Comparison of ENCODE assay signal across 8 cellular contexts in the genomic region with DNA sequence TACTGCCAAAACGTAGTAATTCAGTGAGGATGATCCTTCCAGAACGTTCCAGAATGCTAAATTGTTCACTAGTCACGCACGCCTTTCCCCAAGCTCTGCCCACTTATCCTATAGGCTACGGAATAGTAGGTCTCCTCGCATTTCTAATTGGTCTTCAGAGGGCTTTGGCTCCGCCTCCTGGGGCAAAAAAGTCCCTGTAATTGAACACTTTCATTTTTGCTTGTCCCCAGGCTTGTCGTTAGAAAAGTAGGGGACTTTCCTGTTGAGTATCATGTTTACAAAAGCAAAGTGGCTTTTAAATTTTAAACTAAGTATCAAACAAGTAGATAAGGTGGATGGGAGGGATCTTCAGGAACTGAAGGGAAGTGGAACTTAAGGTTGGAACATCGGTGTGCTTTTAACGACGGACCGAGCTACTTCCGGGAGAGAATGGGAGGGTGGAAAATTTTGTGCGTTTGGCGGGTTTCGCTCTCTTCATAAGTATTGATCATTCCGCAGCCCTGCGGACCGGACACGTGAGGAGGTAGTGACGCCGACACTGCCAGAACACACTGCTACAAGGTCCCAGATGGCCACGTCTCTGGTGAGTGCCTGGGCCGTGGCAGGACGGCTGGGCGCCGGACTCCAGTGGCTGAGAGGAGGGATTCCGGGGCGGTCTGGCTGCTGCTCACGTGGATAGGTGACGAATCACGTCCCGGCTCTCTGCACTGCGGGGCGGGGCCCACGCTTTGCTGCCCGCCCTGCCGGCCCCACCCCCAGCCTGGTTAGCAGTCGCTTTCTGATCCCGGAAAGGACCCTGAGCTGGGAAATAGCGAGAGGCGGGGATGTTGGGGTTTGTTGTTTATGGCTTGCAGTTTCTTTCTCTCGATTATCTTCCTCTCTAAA. TPM values are rescaled to one million over a fixed set of nuclear protein-coding genes. Genes with fewer than 3 reads are reported as not detected.
A peak's percentile ranks its signal among the peaks of the same experiment; 100 is the strongest.
DNase-seq lines count a peak whose midpoint lies in the region; ATAC-seq, FAIRE-seq and TF ChIP-seq lines count a peak whose summit lies in the region.

NXT2 (plus strand) TSS at position 406 of the 885 bp plus-strand sequence; CDS start at position 569, 163 bp downstream.

- no peak for TF ChIP-seq CTCF in ovary (IDR thresholded peaks at IDR 0.05)

- TF ChIP-seq EP300 in ovary (IDR thresholded peaks at IDR 0.05), result no peak

- H3K27me3 ChIP-seq in ovary (no peaks in the 10 kb centered on the region), thymus (ENCODE audit: control insufficient read depth, insufficient read depth) (no peaks in the 10 kb centered on the region)

- H3K27ac ChIP-seq in ovary, result peak within 1 kb of the TSS; percentile 73 to 87
- peak within 1 kb of the TSS; percentile 88 for H3K27ac ChIP-seq in thymus (ENCODE audit: low read depth)

- intact Hi-C loops in Right ventricle myocardium inferior (cut with DNase I) (loop anchor here (5.0 kb wide), 1 partner anchor 86 kb away; no protein-coding TSS in a partner anchor), ovary (cut with DNase I) (no loop called here)

- TF ChIP-seq POLR2A in GM12891 (IDR thresholded peaks at IDR 0.05; ENCODE audit: low read depth, low read length), result peak; percentile 82
- peak; percentile 82 for TF ChIP-seq POLR2A in ovary (IDR thresholded peaks at IDR 0.05)

- 29 to 36% (median 32%) methylated on average over 43 of the region's 43 CpGs for WGBS in ovary, 3 donors
- WGBS in thymus, result 3% methylated on average over 43 of the region's 43 CpGs

- H3K4me3 ChIP-seq in ovary (peak within 1 kb of the TSS; percentile 45), thymus (ENCODE audit: low read length) (peak within 1 kb of the TSS; percentile 66)

- H3K36me3 ChIP-seq in ovary (no peaks in the 10 kb centered on the region), thymus (ENCODE audit: control insufficient read depth, insufficient read depth) (no peaks in the 10 kb centered on the region)

- no peaks in the 10 kb centered on the region for H3K4me1 ChIP-seq in ovary (ENCODE audit: insufficient read depth)
- no peaks in the 10 kb centered on the region for H3K4me1 ChIP-seq in thymus (ENCODE audit: control insufficient read depth, insufficient read depth, low read length)

- H3K9me3 ChIP-seq in ovary (peaks cover 0 to 4% of the 10 kb centered on the region in 2 donors), thymus (ENCODE audit: control insufficient read depth) (no peaks in the 10 kb centered on the region)

- ATAC-seq in HG02798 (IDR thresholded peaks at IDR 0.05; ENCODE audit: poor library complexity, unreplicated experiment), result peak; percentile 99
- peak; percentile 100 for ATAC-seq in Right ventricle myocardium inferior

- DNase-seq in GM12891 (ENCODE audit: insufficient read length, low spot score) (peak; percentile 45), NCI-H1417 treated with DMSO at 0.1 percent for 48 hours (lab: John Stamatoyannopoulos, UW) (peak; percentile 45), SW 1271 (lab: John Stamatoyannopoulos, UW) (peak; percentile 32 to 70), Right ventricle myocardium inferior (ENCODE audit: missing footprints) (peak; percentile 95), ovary (peak; percentile 85 to 91 (median 87))
- DNase-seq in activated naive CD8-positive, alpha-beta T cell treated with anti-CD3 and anti-CD28 coated beads, Interleukin-2, amount 50 U/mL, for 16 hours (ENCODE audit: low read depth, low spot score), result peak; percentile 63

- peak; percentile 99 for FAIRE-seq in GM12891 (lab: Jason Lieb, UNC)

TF ChIP-seq in GM12891, 5 proteins besides CTCF, POLR2A, EP300 and RAD21:
- TF ChIP-seq POLR2AphosphoS5 (IDR thresholded peaks at IDR 0.05; ENCODE audit: low read depth, low read length), result peak; percentile 82
- no peak for TF ChIP-seq SPI1 (IDR thresholded peaks at IDR 0.05; ENCODE audit: low read depth, low read length)
- peak; percentile 64; the same call in 1 of the 2 replicates for TF ChIP-seq TAF1 (IDR thresholded peaks at IDR 0.05; ENCODE audit: low read depth, low read length)

RNA-seq across cellular contexts. Expression of gene NXT2, which starts in this region (rescaled TPM):
- polyA plus RNA-seq in GM12891 (2012; ENCODE audit: low read depth, missing spikeins), result 11.1 TPM
- 2.2 TPM for total RNA-seq in Right ventricle myocardium inferior
- 1 to 10 TPM; 4.1 to 8.0 (median 5.7) TPM for total RNA-seq in ovary
- 1 to 10 TPM; 5.1 to 6.2 TPM for polyA plus RNA-seq in ovary
- 12.9 TPM for polyA plus RNA-seq in thymus

Comparison
In these comparisons a context has a peak if more than half of its experiments do, and no peak if none do; other contexts are left out.
1. Peak in every context shown above with its lines: DNase-seq, ATAC-seq, H3K4me3 ChIP-seq and H3K27ac ChIP-seq.
2. DNase-seq: peak in every context shown above with its lines; median percentile 95 in Right ventricle myocardium inferior; 87 in ovary; 63 in activated naive CD8-positive, alpha-beta T cell treated with anti-CD3 and anti-CD28 coated beads, Interleukin-2, amount 50 U/mL, for 16 hours; 51 in SW 1271; 45 in GM12891; 45 in NCI-H1417 treated with DMSO at 0.1 percent for 48 hours.